Comparison of ENCODE assay signal across 21 cellular contexts in genomic region chr3:155778441-155778840, GRCh38. TPM values are rescaled to one million over a fixed set of nuclear protein-coding genes. Genes with fewer than 3 reads are reported as not detected.
"Had no signal": no experiment of that assay in that cellular context is flagged by ENCODE, and none has a peak within 500 bp of the region (broad histone marks: within the 10 kb centered on the region; RNA-seq: fewer than 3 reads in every experiment).

No MANE protein-coding gene starts in this region.

- DNase-seq: activated CD4-positive, alpha-beta T cell treated with anti-CD3 and anti-CD28 coated beads, Interleukin-2, amount 50 U/mL, for 48 hours; activated CD4-positive, CD25-positive, alpha-beta regulatory T cell treated with anti-CD3 and anti-CD28 coated beads, Interleukin-2, amount 50 U/mL, for 72 hours; activated CD8-positive, alpha-beta memory T cell treated with anti-CD3 and anti-CD28 coated beads, Interleukin-2, amount 10 ng/mL, durations not matched to agents 7 days and 5 days; activated gamma-delta T cell; activated T-cell treated with anti-CD3 and anti-CD28 coated beads, Interleukin-2, amount 50 U/mL, for 48 hours; anterior cingulate cortex; colonic mucosa; effector CD4-positive, alpha-beta T cell; immature natural killer cell; left cardiac atrium; naive thymus-derived CD4-positive, alpha-beta T cell; sigmoid colon; stimulated activated CD4-positive, alpha-beta T cell treated with anti-CD3 and anti-CD28 coated beads, Interleukin-12 subunit alpha, Interleukin-12 subunit beta, amount 100 ng/mL, for 4 hours; stimulated activated CD4-positive, alpha-beta T cell treated with anti-CD3 and anti-CD28 coated beads, Interleukin-2, amount 100 ng/mL, for 48 hours; stimulated activated naive CD8-positive, alpha-beta T cell treated with anti-CD3 and anti-CD28 coated beads, Interleukin-15, Interleukin-2, amounts not matched to agents 100 U/mL and 50 U/mL, for 24 hours; upper lobe of left lung had no signal

- H3K27ac Mint-ChIP-seq: activated CD8-positive, alpha-beta memory T cell treated with anti-CD3 and anti-CD28 coated beads, Interleukin-2, amount 10 ng/mL, durations not matched to agents 7 days and 5 days; activated naive CD8-positive, alpha-beta T cell; immature natural killer cell; naive thymus-derived CD4-positive, alpha-beta T cell had no signal

- H3K27me3 Mint-ChIP-seq: activated CD8-positive, alpha-beta memory T cell treated with anti-CD3 and anti-CD28 coated beads, Interleukin-2, amount 10 ng/mL, durations not matched to agents 7 days and 5 days; activated naive CD8-positive, alpha-beta T cell; naive thymus-derived CD4-positive, alpha-beta T cell had no signal

- H3K4me1 ChIP-seq: colonic mucosa, prostate gland, suprapubic skin, upper lobe of left lung had no signal

- H3K4me3 ChIP-seq: colonic mucosa, prostate gland, sigmoid colon, suprapubic skin, upper lobe of left lung had no signal

- H3K36me3 ChIP-seq: colonic mucosa, prostate gland had no signal

- H3K4me3 Mint-ChIP-seq: activated CD8-positive, alpha-beta memory T cell treated with anti-CD3 and anti-CD28 coated beads, Interleukin-2, amount 10 ng/mL, durations not matched to agents 7 days and 5 days; activated naive CD8-positive, alpha-beta T cell; immature natural killer cell; naive thymus-derived CD4-positive, alpha-beta T cell had no signal

- H3K27me3 ChIP-seq: colonic mucosa, sigmoid colon, suprapubic skin, upper lobe of left lung had no signal

- H3K27ac ChIP-seq: colonic mucosa, prostate gland, sigmoid colon, suprapubic skin, upper lobe of left lung had no signal

- H3K4me1 Mint-ChIP-seq: activated CD8-positive, alpha-beta memory T cell treated with anti-CD3 and anti-CD28 coated beads, Interleukin-2, amount 10 ng/mL, durations not matched to agents 7 days and 5 days; immature natural killer cell had no signal

- FAIRE-seq: bronchial epithelial cell had no signal

- H3K9me3 ChIP-seq: colonic mucosa, prostate gland, suprapubic skin had no signal

- ATAC-seq: activated CD8-positive, alpha-beta memory T cell treated with anti-CD3 and anti-CD28 coated beads, Interleukin-2, amount 10 ng/mL, durations not matched to agents 7 days and 5 days; left cardiac atrium; naive thymus-derived CD4-positive, alpha-beta T cell; stimulated activated naive CD8-positive, alpha-beta T cell treated with anti-CD3 and anti-CD28 coated beads, Interleukin-15, Interleukin-2, amounts not matched to agents 100 U/mL and 50 U/mL, for 24 hours had no signal

RNA-seq across cellular contexts. Expression of gene PLCH1, which starts 33.6 kb away (rescaled TPM):
- total RNA-seq: lung microvascular endothelial cell had no signal
